ENCODE assay signal across 9 cellular contexts in the genomic region with DNA sequence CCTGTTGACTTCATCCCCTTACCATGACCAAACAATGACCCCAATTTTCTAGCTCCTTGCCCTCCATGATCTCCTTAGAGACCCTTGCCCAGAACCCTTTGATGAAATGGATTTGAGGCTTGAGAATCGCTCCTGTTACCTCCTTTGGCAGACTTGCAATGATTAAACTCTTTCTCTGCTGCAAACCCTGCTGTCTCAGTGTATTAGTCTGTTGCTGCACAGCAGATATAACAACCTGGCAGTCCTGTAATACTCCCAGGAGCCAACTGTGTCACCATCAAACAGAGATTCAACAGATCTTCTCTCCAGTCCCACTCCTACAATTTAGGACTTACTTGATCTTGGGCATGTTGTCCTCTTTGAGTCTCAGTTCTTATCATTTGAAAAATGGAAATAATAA.
"Had no signal": no experiment of that assay in that cellular context is flagged by ENCODE, and none has a peak within 500 bp of the region (broad histone marks: within the 10 kb centered on the region; RNA-seq: fewer than 3 reads in every experiment).

No MANE protein-coding gene starts in this region.

- H3K27ac ChIP-seq: KMS-11 had no signal

- H3K36me3 Mint-ChIP-seq: IgD-negative memory B cell had no signal

- H3K4me3 Mint-ChIP-seq: GM23338, H9, IgD-negative memory B cell had no signal

- H2AFZ ChIP-seq: GM23338 had no signal

- H3K4me3 ChIP-seq: GM23338 had no signal

- DNase-seq: H9, HCEC 1CT, KBM-7 had no signal

- H3K9ac ChIP-seq: KMS-11 had no signal

- H3K4me2 ChIP-seq: GM23338, KMS-11 had no signal

- H3K4me1 Mint-ChIP-seq: IgD-negative memory B cell had no signal

- FAIRE-seq: H1, H54, HTR-8/SVneo had no signal

- H3K27ac Mint-ChIP-seq: GM23338, IgD-negative memory B cell had no signal
